Comparison of ENCODE assay signal across 20 cellular contexts in the genomic region with DNA sequence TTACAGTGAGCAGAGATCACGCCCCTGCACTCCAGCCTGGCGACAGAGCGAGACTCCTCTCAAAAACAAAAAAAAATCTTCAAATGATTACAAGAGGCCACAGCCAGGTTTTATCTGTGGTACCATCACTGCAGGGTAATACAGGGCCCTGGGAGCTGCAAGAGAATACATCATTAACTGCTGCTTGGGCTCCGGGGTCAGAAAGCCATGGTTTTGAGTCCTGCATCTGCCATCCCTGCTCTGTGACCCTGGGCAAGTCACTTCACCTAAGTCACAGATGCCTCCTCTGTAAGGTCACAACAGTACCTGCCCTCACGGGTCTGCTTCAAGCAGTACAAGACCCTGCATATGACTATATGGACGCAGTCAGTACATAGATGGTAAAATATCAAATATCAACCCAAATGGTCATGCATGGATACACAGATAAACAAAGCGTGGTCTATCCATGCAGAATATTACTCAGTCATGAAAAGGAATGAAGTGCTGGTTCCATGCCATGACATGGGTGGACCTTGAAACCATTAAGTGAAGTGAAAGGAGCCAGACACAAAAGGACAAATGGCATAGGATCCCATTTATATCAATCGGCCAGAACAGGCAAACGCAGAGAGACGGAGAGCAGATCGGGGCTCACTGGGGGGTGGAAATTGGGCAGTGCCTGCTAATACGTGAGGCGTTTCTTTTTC.
DNase-seq lines count a peak whose midpoint lies in the region; ATAC-seq, FAIRE-seq and TF ChIP-seq lines count a peak whose summit lies in the region.
"Had no signal": no experiment of that assay in that cellular context is flagged by ENCODE, and none has a peak within 500 bp of the region (broad histone marks: within the 10 kb centered on the region; RNA-seq: fewer than 3 reads in every experiment).

No MANE protein-coding gene starts in this region.

- H3K4me2 ChIP-seq in neural progenitor cell, result no peak overlapping the region
- H3K4me2 ChIP-seq: A549 had no signal

- H3K27ac ChIP-seq in neural progenitor cell, result no peak overlapping the region

- no peaks in the 10 kb centered on the region for H3K79me2 ChIP-seq in neural progenitor cell (ENCODE audit: low read depth)

- peaks cover 1% of the 10 kb centered on the region for H3K9me3 Mint-ChIP-seq in activated naive CD8-positive, alpha-beta T cell treated with anti-CD3 and anti-CD28 coated beads, Interleukin-2, amount 10 ng/mL, durations not matched to agents 7 days and 5 days
- H3K9me3 Mint-ChIP-seq in activated naive CD8-positive, alpha-beta T cell treated with anti-CD3 and anti-CD28 coated beads, Interleukin-2, amount 50 U/mL, for 24 hours, result no peaks in the 10 kb centered on the region
- no peaks in the 10 kb centered on the region for H3K9me3 Mint-ChIP-seq in natural killer cell treated with Interleukin-12 subunit alpha and Interleukin-12 subunit beta and Interleukin-15 and Interleukin-18, amount 100 ng/mL, for 72 hours
- peaks cover 12% of the 10 kb centered on the region for H3K9me3 Mint-ChIP-seq in neural progenitor cell

- H2AFZ ChIP-seq in neural progenitor cell (replicated peaks), result no peak overlapping the region

- H3K4me1 Mint-ChIP-seq in activated naive CD8-positive, alpha-beta T cell treated with anti-CD3 and anti-CD28 coated beads, Interleukin-2, amount 10 ng/mL, durations not matched to agents 7 days and 5 days, result peaks cover 11% of the 10 kb centered on the region
- H3K4me1 Mint-ChIP-seq in activated naive CD8-positive, alpha-beta T cell treated with anti-CD3 and anti-CD28 coated beads, Interleukin-2, amount 50 U/mL, for 24 hours, result peaks cover 45% of the 10 kb centered on the region
- H3K4me1 Mint-ChIP-seq in T-helper 17 cell (peaks cover 17% of the 10 kb centered on the region), neural progenitor cell (peaks cover 19% of the 10 kb centered on the region)
- H3K4me1 Mint-ChIP-seq in natural killer cell treated with Interleukin-12 subunit alpha and Interleukin-12 subunit beta and Interleukin-15 and Interleukin-18, amount 100 ng/mL, for 72 hours (ENCODE audit: low read depth in 2 of 2), result peaks cover 12 to 25% of the 10 kb centered on the region in 2 donors

- FAIRE-seq in RCC 7860 (lab: Jason Lieb, UNC), result no peak
- FAIRE-seq: A549, H54 had no signal

- DNase-seq in activated naive CD8-positive, alpha-beta T cell treated with anti-CD3 and anti-CD28 coated beads, Interleukin-2, amount 10 ng/mL, durations not matched to agents 7 days and 5 days, result no peak
- no peak for DNase-seq in activated naive CD8-positive, alpha-beta T cell treated with anti-CD3 and anti-CD28 coated beads, Interleukin-2, amount 50 U/mL, for 24 hours
- DNase-seq in T-helper 17 cell (no peak), SIG-M5 treated with dmso at 0.1 percent for 504 hours (lab: John Stamatoyannopoulos, UW; ENCODE audit: unreplicated experiment) (no peak), RCC 7860 (ENCODE audit: low spot score) (no peak), hypothalamus (lab: John Stamatoyannopoulos, UW) (no peak), neural progenitor cell (ENCODE audit: low spot score) (no peak)
- DNase-seq in natural killer cell treated with Interleukin-12 subunit alpha and Interleukin-12 subunit beta and Interleukin-15 and Interleukin-18, amount 100 ng/mL, for 72 hours (ENCODE audit: low spot score), result no peak
- DNase-seq: C1 segment of cervical spinal cord, COR-L47, DMS153, EL, KG1, NCI-H1436, NCI-H2029, NCI-H2171, NCI-H446, NCI-H69 had no signal

- H3K36me3 ChIP-seq in neural progenitor cell, result no peaks in the 10 kb centered on the region

- no peak overlapping the region for H3K4me3 ChIP-seq in neural progenitor cell
- H3K4me3 ChIP-seq: A549 had no signal

- no peaks in the 10 kb centered on the region for H3K9me3 ChIP-seq in T-helper 17 cell (ENCODE audit: control insufficient read depth, low read length, poor library complexity, severe bottlenecking)
- H3K9me3 ChIP-seq in neural progenitor cell (ENCODE audit: low read depth), result no peaks in the 10 kb centered on the region

- H3K27ac Mint-ChIP-seq in activated naive CD8-positive, alpha-beta T cell treated with anti-CD3 and anti-CD28 coated beads, Interleukin-2, amount 10 ng/mL, durations not matched to agents 7 days and 5 days, result peak overlapping the region; percentile 34
- no peak overlapping the region for H3K27ac Mint-ChIP-seq in activated naive CD8-positive, alpha-beta T cell treated with anti-CD3 and anti-CD28 coated beads, Interleukin-2, amount 50 U/mL, for 24 hours
- H3K27ac Mint-ChIP-seq in T-helper 17 cell (peak overlapping the region; percentile 43), neural progenitor cell (no peak overlapping the region)
- H3K27ac Mint-ChIP-seq in natural killer cell treated with Interleukin-12 subunit alpha and Interleukin-12 subunit beta and Interleukin-15 and Interleukin-18, amount 100 ng/mL, for 72 hours, result peak overlapping the region; percentile 48 to 81

- H4K20me1 ChIP-seq in neural progenitor cell (ENCODE audit: low read depth), result no peaks in the 10 kb centered on the region

- H3K27me3 ChIP-seq in neural progenitor cell, result no peaks in the 10 kb centered on the region

- ATAC-seq in activated naive CD8-positive, alpha-beta T cell treated with anti-CD3 and anti-CD28 coated beads, Interleukin-2, amount 10 ng/mL, durations not matched to agents 7 days and 5 days (ENCODE audit: low read depth), result no peak
- no peak for ATAC-seq in activated naive CD8-positive, alpha-beta T cell treated with anti-CD3 and anti-CD28 coated beads, Interleukin-2, amount 50 U/mL, for 24 hours
- no peak for ATAC-seq in T-helper 17 cell
- no peak for ATAC-seq in natural killer cell treated with Interleukin-12 subunit alpha and Interleukin-12 subunit beta and Interleukin-15 and Interleukin-18, amount 100 ng/mL, for 72 hours
- ATAC-seq: A549 had no signal

- no peak for TF ChIP-seq CTCF in neural progenitor cell (IDR thresholded peaks at IDR 0.05)

- no peak overlapping the region for H3K4me3 Mint-ChIP-seq in activated naive CD8-positive, alpha-beta T cell treated with anti-CD3 and anti-CD28 coated beads, Interleukin-2, amount 10 ng/mL, durations not matched to agents 7 days and 5 days
- no peak overlapping the region for H3K4me3 Mint-ChIP-seq in activated naive CD8-positive, alpha-beta T cell treated with anti-CD3 and anti-CD28 coated beads, Interleukin-2, amount 50 U/mL, for 24 hours
- H3K4me3 Mint-ChIP-seq in T-helper 17 cell (no peak overlapping the region), neural progenitor cell (no peak overlapping the region)
- no peak overlapping the region for H3K4me3 Mint-ChIP-seq in natural killer cell treated with Interleukin-12 subunit alpha and Interleukin-12 subunit beta and Interleukin-15 and Interleukin-18, amount 100 ng/mL, for 72 hours

- H3K9ac ChIP-seq in neural progenitor cell, result no peak overlapping the region

- H3F3A ChIP-seq in neural progenitor cell (ENCODE audit: low read depth), result no peaks in the 10 kb centered on the region

- POLR2A ChIA-PET in activated naive CD8-positive, alpha-beta T cell treated with anti-CD3 and anti-CD28 coated beads, Interleukin-2, amount 10 ng/mL, durations not matched to agents 7 days and 5 days (lab: Charles Lee), result interaction anchor here (0.6 kb wide), 1 partner anchor 49 kb away, joined by 3 read pairs; no protein-coding TSS in a partner anchor

- no peaks in the 10 kb centered on the region for H3K4me1 ChIP-seq in neural progenitor cell

- peaks cover 54% of the 10 kb centered on the region for H3K36me3 Mint-ChIP-seq in activated naive CD8-positive, alpha-beta T cell treated with anti-CD3 and anti-CD28 coated beads, Interleukin-2, amount 10 ng/mL, durations not matched to agents 7 days and 5 days
- H3K36me3 Mint-ChIP-seq in activated naive CD8-positive, alpha-beta T cell treated with anti-CD3 and anti-CD28 coated beads, Interleukin-2, amount 50 U/mL, for 24 hours (ENCODE audit: low read depth), result peaks cover 48% of the 10 kb centered on the region
- H3K36me3 Mint-ChIP-seq in T-helper 17 cell (ENCODE audit: low read depth), result peaks cover 6% of the 10 kb centered on the region
- peaks cover 23% of the 10 kb centered on the region for H3K36me3 Mint-ChIP-seq in natural killer cell treated with Interleukin-12 subunit alpha and Interleukin-12 subunit beta and Interleukin-15 and Interleukin-18, amount 100 ng/mL, for 72 hours
- no peaks in the 10 kb centered on the region for H3K36me3 Mint-ChIP-seq in neural progenitor cell

- no peaks in the 10 kb centered on the region for H3K27me3 Mint-ChIP-seq in activated naive CD8-positive, alpha-beta T cell treated with anti-CD3 and anti-CD28 coated beads, Interleukin-2, amount 10 ng/mL, durations not matched to agents 7 days and 5 days
- no peaks in the 10 kb centered on the region for H3K27me3 Mint-ChIP-seq in activated naive CD8-positive, alpha-beta T cell treated with anti-CD3 and anti-CD28 coated beads, Interleukin-2, amount 50 U/mL, for 24 hours
- no peaks in the 10 kb centered on the region for H3K27me3 Mint-ChIP-seq in T-helper 17 cell
- H3K27me3 Mint-ChIP-seq in natural killer cell treated with Interleukin-12 subunit alpha and Interleukin-12 subunit beta and Interleukin-15 and Interleukin-18, amount 100 ng/mL, for 72 hours, result no peaks in the 10 kb centered on the region
- H3K27me3 Mint-ChIP-seq in neural progenitor cell (ENCODE audit: insufficient read depth, low read depth), result peaks cover 7% of the 10 kb centered on the region

Comparison
In these comparisons a context has a peak if more than half of its experiments do, and no peak if none do; other contexts are left out.
1. H3K27ac Mint-ChIP-seq: peak in activated naive CD8-positive, alpha-beta T cell treated with anti-CD3 and anti-CD28 coated beads, Interleukin-2, amount 10 ng/mL, durations not matched to agents 7 days and 5 days (single experiment), T-helper 17 cell (single experiment) and natural killer cell treated with Interleukin-12 subunit alpha and Interleukin-12 subunit beta and Interleukin-15 and Interleukin-18, amount 100 ng/mL, for 72 hours (2 of 2); none in activated naive CD8-positive, alpha-beta T cell treated with anti-CD3 and anti-CD28 coated beads, Interleukin-2, amount 50 U/mL, for 24 hours (single experiment) and neural progenitor cell (single experiment).